1 cellular context compared by ENCODE assay signal in the genomic region with DNA sequence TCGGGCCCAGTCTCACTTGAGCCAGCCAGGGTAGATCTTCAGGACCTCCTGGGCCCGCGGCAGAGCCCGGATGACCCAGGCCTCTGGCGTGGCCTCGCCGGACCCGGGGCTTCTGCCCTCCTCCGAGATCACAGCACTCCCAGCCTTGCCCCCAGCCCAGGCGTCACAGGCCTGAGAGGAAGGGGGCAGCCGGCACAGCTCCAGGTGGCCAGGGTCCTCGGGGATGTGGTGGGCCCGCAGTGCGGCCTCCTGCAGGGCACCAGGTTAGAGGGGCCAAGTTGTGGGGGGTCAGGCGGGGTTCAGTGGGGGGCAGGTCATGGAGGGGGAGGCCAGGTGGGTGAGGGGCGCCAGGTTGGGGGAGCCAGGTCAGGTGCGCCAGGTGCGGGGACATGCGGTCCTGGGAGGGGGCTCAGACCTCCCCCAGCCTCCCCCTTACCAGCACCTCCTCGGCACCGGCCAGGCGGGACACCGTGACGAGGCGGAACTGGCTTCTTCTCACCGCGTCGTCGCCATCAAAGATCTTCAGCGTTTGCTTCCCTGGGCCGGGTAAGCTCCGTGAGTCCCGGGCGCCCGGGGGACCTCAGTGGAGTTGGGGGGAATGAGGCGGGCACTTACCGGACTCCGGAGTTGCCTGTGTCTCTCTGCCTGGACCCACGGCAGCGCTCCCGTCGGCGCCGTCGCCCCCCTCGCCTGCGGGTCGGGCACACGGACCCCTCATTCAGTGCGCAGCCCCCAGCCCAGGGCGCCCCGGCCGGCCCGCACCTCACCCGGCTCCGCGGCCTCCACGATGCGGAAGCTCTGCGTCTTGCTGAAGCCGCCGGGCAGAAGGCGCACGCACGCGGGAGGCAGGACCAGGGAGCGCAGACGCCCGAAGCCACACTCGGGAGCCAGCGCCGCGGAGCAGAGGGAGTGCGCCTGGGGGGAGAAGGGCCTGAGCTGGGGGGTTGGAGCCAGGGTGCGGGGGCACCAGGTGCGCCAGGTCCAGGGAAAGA.
TF ChIP-seq lines count a peak whose summit lies in the region.

No MANE protein-coding gene starts in this region.

TF ChIP-seq in WTC11, 78 proteins besides CTCF, POLR2A, EP300 and RAD21 (continued from another document):
- no peak for TF ChIP-seq SOX15 (CRISPR knock-in tag; IDR thresholded peaks at IDR 0.05)
